Comparison of ENCODE assay signal across 2 cellular contexts in genomic region chr10:74718208-74718607, GRCh38.
A peak's percentile ranks its signal among the peaks of the same experiment; 100 is the strongest.
TF ChIP-seq lines count a peak whose summit lies in the region.

No MANE protein-coding gene starts in this region.

TF ChIP-seq in HEK293, 187 proteins besides CTCF, POLR2A, EP300 and RAD21:
- TF ChIP-seq ZBTB49 (tag by site-specific recombination; IDR thresholded peaks at IDR 0.05; ENCODE audit: low read depth) (no peak), PRDM1 (tag by site-specific recombination; IDR thresholded peaks at IDR 0.05) (no peak), ZFHX2 (tag by site-specific recombination; conservative IDR thresholded peaks at IDR 0.05) (no peak), MZF1 (tag by site-specific recombination; IDR thresholded peaks at IDR 0.05; ENCODE audit: borderline replicate concordance) (no peak), REPIN1 (tag by site-specific recombination; IDR thresholded peaks at IDR 0.05; ENCODE audit: low read depth) (no peak), TRIM28 (IDR thresholded peaks at IDR 0.05; ENCODE audit: borderline replicate concordance, low read length) (peak; percentile 73; the same call in 1 of the 2 replicates), ZNF626 (tag by site-specific recombination; IDR thresholded peaks at IDR 0.05) (peak; percentile 85; the same call in 1 of the 2 replicates), ZNF529 (tag by site-specific recombination; IDR thresholded peaks at IDR 0.05; ENCODE audit: insufficient replicate concordance) (peak; percentile 43), SETDB1 (IDR thresholded peaks at IDR 0.05; ENCODE audit: insufficient read length, low read length) (peak; percentile 98), PRDM4 (tag by site-specific recombination; IDR thresholded peaks at IDR 0.05) (no peak), ZNF510 (tag by site-specific recombination; IDR thresholded peaks at IDR 0.05; ENCODE audit: insufficient replicate concordance) (peak; percentile 66), ZNF549 (tag by site-specific recombination; IDR thresholded peaks at IDR 0.05) (peak; percentile 32; the same call in 1 of the 2 replicates), ZNF558 (tag by site-specific recombination; IDR thresholded peaks at IDR 0.05) (0 out of 2 replicates have a peak, but pooled peaks have one; percentile 17), ZNF544 (tag by site-specific recombination; IDR thresholded peaks at IDR 0.05) (no peak)

TF ChIP-seq in GM12878, 131 proteins besides CTCF, POLR2A, EP300 and RAD21 (continued from another document):
- TF ChIP-seq, protein P1, sequence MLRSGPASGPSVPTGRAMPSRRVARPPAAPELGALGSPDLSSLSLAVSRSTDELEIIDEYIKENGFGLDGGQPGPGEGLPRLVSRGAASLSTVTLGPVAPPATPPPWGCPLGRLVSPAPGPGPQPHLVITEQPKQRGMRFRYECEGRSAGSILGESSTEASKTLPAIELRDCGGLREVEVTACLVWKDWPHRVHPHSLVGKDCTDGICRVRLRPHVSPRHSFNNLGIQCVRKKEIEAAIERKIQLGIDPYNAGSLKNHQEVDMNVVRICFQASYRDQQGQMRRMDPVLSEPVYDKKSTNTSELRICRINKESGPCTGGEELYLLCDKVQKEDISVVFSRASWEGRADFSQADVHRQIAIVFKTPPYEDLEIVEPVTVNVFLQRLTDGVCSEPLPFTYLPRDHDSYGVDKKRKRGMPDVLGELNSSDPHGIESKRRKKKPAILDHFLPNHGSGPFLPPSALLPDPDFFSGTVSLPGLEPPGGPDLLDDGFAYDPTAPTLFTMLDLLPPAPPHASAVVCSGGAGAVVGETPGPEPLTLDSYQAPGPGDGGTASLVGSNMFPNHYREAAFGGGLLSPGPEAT (IDR thresholded peaks at IDR 0.05; ENCODE audit: low read depth) = peak; percentile 30; the same call in 1 of the 2 replicates
TF ChIP-seq in GM12878: peak in this region for 5.
